ENCODE assay signal across 2 cellular contexts in genomic region chr5:34354440-34354839, GRCh38.
DNase-seq lines count a peak whose midpoint lies in the region; ATAC-seq, FAIRE-seq and TF ChIP-seq lines count a peak whose summit lies in the region.
"Not testable (repeated sequence)": the region's sequence is repeated elsewhere in the genome, so short reads cannot be mapped to it uniquely, and the experiment has no call there.

No MANE protein-coding gene starts in this region.

- not testable (repeated sequence) for H3K9me3 ChIP-seq in HEK293 (ENCODE audit: control insufficient read depth, insufficient read depth, low read depth, low read length); K562 (replicated peaks; ENCODE audit: control insufficient read depth, insufficient read depth, low read depth, low read length)

- not testable (repeated sequence) for H3K27ac ChIP-seq in HEK293 (ENCODE audit: extremely low read depth, low read depth, low read length); K562 (ENCODE audit: extremely low read depth, low read depth, low read length)

- not testable (repeated sequence) for H3K27me3 ChIP-seq in K562 (ENCODE audit: control insufficient read depth in 2 of 2, insufficient read depth in 2 of 2, low read length in 2 of 2)

- DNase-seq in K562 (ENCODE audit: extremely low read depth in 1 of 4, low spot score in 3 of 4) = not testable (repeated sequence)

- not testable (repeated sequence) for FAIRE-seq in K562 (lab: Jason Lieb, UNC)

- H3K9ac ChIP-seq in K562 (ENCODE audit: insufficient read depth in 1 of 2, low read depth in 2 of 2, low read length in 2 of 2) = not testable (repeated sequence)

- POLR2A ChIA-PET in HEK293 (lab: Yijun Ruan, JAX); K562 (lab: Yijun Ruan, JAX): not testable (repeated sequence)

- not testable (repeated sequence) for TF ChIP-seq EP300 in K562 (IDR thresholded peaks at IDR 0.05; ENCODE audit: low read length)

- not testable (repeated sequence) for ATAC-seq in K562

- TF ChIP-seq CTCF in HEK293 (tag by site-specific recombination; IDR thresholded peaks at IDR 0.05); K562 (IDR thresholded peaks at IDR 0.05 in 2 of 3, conservative IDR thresholded peaks at IDR 0.05 in 1 of 3; ENCODE audit: insufficient read depth in 2 of 3, low read depth in 1 of 3, low read length in 3 of 3): not testable (repeated sequence)

- CTCF ChIA-PET in HEK293 (lab: Yijun Ruan, JAX); K562 (lab: Yijun Ruan, JAX; ENCODE audit: low intra/inter-chr PET ratio): not testable (repeated sequence)

- in situ Hi-C loops in K562 (cut with MboI) = not testable (repeated sequence)

- not testable (repeated sequence) for BruUV-seq in K562 (replicated peaks; lab: Mats Ljungman, UMichigan)

- WGBS in K562 (ENCODE audit: insufficient coverage, low coverage, missing lambda C conversion rate) = 0% methylated on average over 2 of the region's 2 CpGs

- not testable (repeated sequence) for H3K36me3 ChIP-seq in HEK293 (ENCODE audit: control insufficient read depth in 2 of 2, insufficient read depth in 1 of 2, low read length in 2 of 2); K562 (ENCODE audit: control insufficient read depth, insufficient read depth, low read length)

- H4K20me1 ChIP-seq in K562 (replicated peaks; ENCODE audit: control insufficient read depth, insufficient read depth, low read length) = not testable (repeated sequence)

- not testable (repeated sequence) for H3K4me3 ChIP-seq in HEK293 (ENCODE audit: low read depth, low read length); K562

- TF ChIP-seq RAD21 in K562 (CRISPR knock-in tag; conservative IDR thresholded peaks at IDR 0.05 in 1 of 2, IDR thresholded peaks at IDR 0.05 in 1 of 2) = not testable (repeated sequence)

- H3K4me2 ChIP-seq in K562 (ENCODE audit: insufficient read depth, low read length) = not testable (repeated sequence)

- not testable (repeated sequence) for H3K4me1 ChIP-seq in HEK293 (ENCODE audit: control insufficient read depth, insufficient read depth, low read length); K562 (replicated peaks in 1 of 2; ENCODE audit: control insufficient read depth in 2 of 2, insufficient read depth in 2 of 2, low read length in 2 of 2)

- H3K9me1 ChIP-seq in K562 (ENCODE audit: control insufficient read depth, insufficient read depth, low read length) = not testable (repeated sequence)

- not testable (repeated sequence) for H3K79me2 ChIP-seq in K562 (ENCODE audit: control insufficient read depth, insufficient read depth, low read length)

- intact Hi-C loops in K562 (cut with micrococcal nuclease) = not testable (repeated sequence)

- not testable (repeated sequence) for TF ChIP-seq POLR2A in K562 (conservative IDR thresholded peaks at IDR 0.05)

- H2AFZ ChIP-seq in K562 (ENCODE audit: low read depth, low read length) = not testable (repeated sequence)

TF ChIP-seq in HEK293, 187 proteins besides CTCF, POLR2A, EP300 and RAD21:
- TF ChIP-seq, protein P1, sequence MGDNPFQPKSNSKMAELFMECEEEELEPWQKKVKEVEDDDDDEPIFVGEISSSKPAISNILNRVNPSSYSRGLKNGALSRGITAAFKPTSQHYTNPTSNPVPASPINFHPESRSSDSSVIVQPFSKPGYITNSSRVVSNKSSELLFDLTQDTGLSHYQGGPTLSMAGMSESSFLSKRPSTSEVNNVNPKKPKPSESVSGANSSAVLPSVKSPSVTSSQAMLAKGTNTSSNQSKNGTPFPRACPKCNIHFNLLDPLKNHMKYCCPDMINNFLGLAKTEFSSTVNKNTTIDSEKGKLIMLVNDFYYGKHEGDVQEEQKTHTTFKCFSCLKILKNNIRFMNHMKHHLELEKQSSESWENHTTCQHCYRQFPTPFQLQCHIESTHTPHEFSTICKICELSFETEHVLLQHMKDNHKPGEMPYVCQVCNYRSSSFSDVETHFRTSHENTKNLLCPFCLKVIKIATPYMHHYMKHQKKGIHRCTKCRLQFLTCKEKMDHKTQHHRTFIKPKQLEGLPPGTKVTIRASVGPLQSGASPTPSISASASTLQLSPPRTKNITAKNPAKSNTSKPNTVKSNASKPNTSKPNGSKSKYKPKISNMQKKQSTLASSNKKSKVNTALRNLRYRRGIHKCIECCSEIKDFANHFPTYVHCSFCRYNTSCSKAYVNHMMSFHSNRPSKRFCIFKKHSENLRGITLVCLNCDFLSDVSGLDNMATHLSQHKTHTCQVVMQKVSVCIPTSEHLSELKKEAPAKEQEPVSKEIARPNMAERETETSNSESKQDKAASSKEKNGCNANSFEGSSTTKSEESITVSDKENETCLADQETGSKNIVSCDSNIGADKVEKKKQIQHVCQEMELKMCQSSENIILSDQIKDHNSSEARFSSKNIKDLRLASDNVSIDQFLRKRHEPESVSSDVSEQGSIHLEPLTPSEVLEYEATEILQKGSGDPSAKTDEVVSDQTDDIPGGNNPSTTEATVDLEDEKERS (tag by site-specific recombination; IDR thresholded peaks at IDR 0.05) = peak; percentile 69; the same call in 1 of the 2 replicates
- peak; percentile 57; the same call in 1 of the 2 replicates for TF ChIP-seq ZNF146 (tag by site-specific recombination; IDR thresholded peaks at IDR 0.05)

TF ChIP-seq in K562, 482 proteins besides CTCF, POLR2A, EP300 and RAD21:
- peak; percentile 29 for TF ChIP-seq RBM25 (IDR thresholded peaks at IDR 0.05; ENCODE audit: low read depth, low read length, severe bottlenecking)
- peak; percentile 20 for TF ChIP-seq ZNF146 (CRISPR knock-in tag; IDR thresholded peaks at IDR 0.05; ENCODE audit: unreplicated experiment)
